In the genomic region with DNA sequence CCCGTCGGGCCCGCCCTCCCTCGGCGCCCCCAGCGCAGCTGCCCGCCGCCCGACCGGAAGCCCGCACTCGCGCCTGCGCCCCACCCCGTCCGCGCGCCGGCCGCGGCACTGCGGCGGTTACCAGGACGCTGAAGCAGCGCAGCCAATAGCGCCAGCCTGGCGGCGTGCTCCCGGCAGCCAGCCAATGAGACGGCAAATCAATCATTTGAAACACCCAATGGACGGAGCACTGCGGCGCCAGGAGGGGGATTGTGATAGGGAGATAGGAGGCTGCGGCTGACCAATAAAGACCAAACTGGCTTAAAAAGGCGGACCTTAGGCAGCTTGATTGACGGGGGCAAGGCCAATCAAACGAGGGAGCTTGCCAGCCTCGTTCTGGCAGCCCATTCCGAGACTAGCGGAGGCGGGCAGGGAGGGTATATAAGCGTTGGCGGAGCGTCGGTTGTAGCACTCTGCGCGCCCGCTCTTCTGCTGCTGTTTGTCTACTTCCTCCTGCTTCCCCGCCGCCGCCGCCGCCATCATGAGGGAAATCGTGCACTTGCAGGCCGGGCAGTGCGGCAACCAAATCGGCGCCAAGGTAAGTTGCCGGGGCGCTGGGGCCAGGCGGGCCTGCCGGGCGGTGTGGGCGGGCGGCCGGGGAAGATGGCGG, we compare ENCODE assay signal across 1 cellular context.
TF ChIP-seq lines count a peak whose summit lies in the region.

A gene (plus strand): TSS at position 447 of the 649 bp plus-strand sequence. CDS start 74 bp downstream, at position 521.

TF ChIP-seq in K562, 482 proteins besides CTCF, POLR2A, EP300 and RAD21 (continued from another document and continues in another):
- TF ChIP-seq, protein P1, sequence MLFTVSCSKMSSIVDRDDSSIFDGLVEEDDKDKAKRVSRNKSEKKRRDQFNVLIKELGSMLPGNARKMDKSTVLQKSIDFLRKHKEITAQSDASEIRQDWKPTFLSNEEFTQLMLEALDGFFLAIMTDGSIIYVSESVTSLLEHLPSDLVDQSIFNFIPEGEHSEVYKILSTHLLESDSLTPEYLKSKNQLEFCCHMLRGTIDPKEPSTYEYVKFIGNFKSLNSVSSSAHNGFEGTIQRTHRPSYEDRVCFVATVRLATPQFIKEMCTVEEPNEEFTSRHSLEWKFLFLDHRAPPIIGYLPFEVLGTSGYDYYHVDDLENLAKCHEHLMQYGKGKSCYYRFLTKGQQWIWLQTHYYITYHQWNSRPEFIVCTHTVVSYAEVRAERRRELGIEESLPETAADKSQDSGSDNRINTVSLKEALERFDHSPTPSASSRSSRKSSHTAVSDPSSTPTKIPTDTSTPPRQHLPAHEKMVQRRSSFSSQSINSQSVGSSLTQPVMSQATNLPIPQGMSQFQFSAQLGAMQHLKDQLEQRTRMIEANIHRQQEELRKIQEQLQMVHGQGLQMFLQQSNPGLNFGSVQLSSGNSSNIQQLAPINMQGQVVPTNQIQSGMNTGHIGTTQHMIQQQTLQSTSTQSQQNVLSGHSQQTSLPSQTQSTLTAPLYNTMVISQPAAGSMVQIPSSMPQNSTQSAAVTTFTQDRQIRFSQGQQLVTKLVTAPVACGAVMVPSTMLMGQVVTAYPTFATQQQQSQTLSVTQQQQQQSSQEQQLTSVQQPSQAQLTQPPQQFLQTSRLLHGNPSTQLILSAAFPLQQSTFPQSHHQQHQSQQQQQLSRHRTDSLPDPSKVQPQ (CRISPR knock-in tag; IDR thresholded peaks at IDR 0.05; ENCODE audit: borderline replicate concordance), result no peak
- TF ChIP-seq ASH1L (IDR thresholded peaks at IDR 0.05; ENCODE audit: borderline replicate concordance, low read depth, partially characterized antibody) (peak; percentile 99), C11orf30 (IDR thresholded peaks at IDR 0.05; ENCODE audit: low read depth) (no peak), SIN3A (IDR thresholded peaks at IDR 0.05; ENCODE audit: borderline replicate concordance in 2 of 2, control insufficient read depth in 1 of 2, low read depth in 2 of 2, low read length in 2 of 2) (peak in 1 of 2 experiments; percentile 70; a peak in 1 of 4 replicates), NFATC3 (IDR thresholded peaks at IDR 0.05) (no peak), CBX8 (IDR thresholded peaks at IDR 0.05; ENCODE audit: borderline replicate concordance, extremely low read depth, low read depth, low read length, poor library complexity, severe bottlenecking) (no peak), ELF2 (CRISPR knock-in tag; IDR thresholded peaks at IDR 0.05) (no peak), ZNF133 (CRISPR knock-in tag; IDR thresholded peaks at IDR 0.05) (no peak), HDAC2 (IDR thresholded peaks at IDR 0.05) (no peak), XRCC4 (IDR thresholded peaks at IDR 0.05; ENCODE audit: extremely low read depth, insufficient read depth, insufficient read length) (no peak), NR2F6 (CRISPR knock-in tag; IDR thresholded peaks at IDR 0.05) (no peak), ZZZ3 (IDR thresholded peaks at IDR 0.05) (no peak), ZNF561 (CRISPR knock-in tag; conservative IDR thresholded peaks at IDR 0.05) (no peak), ZBTB7A (IDR thresholded peaks at IDR 0.05; ENCODE audit: borderline replicate concordance, control insufficient read depth, low read depth, low read length) (no peak), EWSR1 (IDR thresholded peaks at IDR 0.05; ENCODE audit: borderline replicate concordance, low read depth, partially characterized antibody) (no peak), TAF9B (IDR thresholded peaks at IDR 0.05; ENCODE audit: partially characterized antibody) (no peak), JUNB (CRISPR knock-in tag; conservative IDR thresholded peaks at IDR 0.05) (no peak), MTA3 (IDR thresholded peaks at IDR 0.05; ENCODE audit: borderline replicate concordance) (peak; percentile 100), RBM22 (IDR thresholded peaks at IDR 0.05; ENCODE audit: low read depth, low read length, poor library complexity, severe bottlenecking) (peak; percentile 94), ZNF507 (tag; conservative IDR thresholded peaks at IDR 0.05) (no peak), MAFK (IDR thresholded peaks at IDR 0.05; ENCODE audit: low read length) (no peak), FOS (IDR thresholded peaks at IDR 0.05; ENCODE audit: extremely low read depth, insufficient read length) (peak; percentile 100), FOXK1 (CRISPR knock-in tag; IDR thresholded peaks at IDR 0.05; ENCODE audit: borderline replicate concordance) (peak; percentile 41; the same call in 1 of the 2 replicates), RUNX1 (IDR thresholded peaks at IDR 0.05; ENCODE audit: low read depth) (no peak), ZNF239 (CRISPR knock-in tag; IDR thresholded peaks at IDR 0.05) (no peak), NRF1 (conservative IDR thresholded peaks at IDR 0.05 in 1 of 2, IDR thresholded peaks at IDR 0.05 in 1 of 2) (peak; percentile 93 to 95), CBX3 (IDR thresholded peaks at IDR 0.05; ENCODE audit: borderline replicate concordance in 1 of 2, low read length in 2 of 2) (no peak), NR3C1 (CRISPR knock-in tag; IDR thresholded peaks at IDR 0.05) (no peak), PHF21A (IDR thresholded peaks at IDR 0.05; ENCODE audit: borderline replicate concordance, low read depth) (no peak)
- TF ChIP-seq, protein P2, sequence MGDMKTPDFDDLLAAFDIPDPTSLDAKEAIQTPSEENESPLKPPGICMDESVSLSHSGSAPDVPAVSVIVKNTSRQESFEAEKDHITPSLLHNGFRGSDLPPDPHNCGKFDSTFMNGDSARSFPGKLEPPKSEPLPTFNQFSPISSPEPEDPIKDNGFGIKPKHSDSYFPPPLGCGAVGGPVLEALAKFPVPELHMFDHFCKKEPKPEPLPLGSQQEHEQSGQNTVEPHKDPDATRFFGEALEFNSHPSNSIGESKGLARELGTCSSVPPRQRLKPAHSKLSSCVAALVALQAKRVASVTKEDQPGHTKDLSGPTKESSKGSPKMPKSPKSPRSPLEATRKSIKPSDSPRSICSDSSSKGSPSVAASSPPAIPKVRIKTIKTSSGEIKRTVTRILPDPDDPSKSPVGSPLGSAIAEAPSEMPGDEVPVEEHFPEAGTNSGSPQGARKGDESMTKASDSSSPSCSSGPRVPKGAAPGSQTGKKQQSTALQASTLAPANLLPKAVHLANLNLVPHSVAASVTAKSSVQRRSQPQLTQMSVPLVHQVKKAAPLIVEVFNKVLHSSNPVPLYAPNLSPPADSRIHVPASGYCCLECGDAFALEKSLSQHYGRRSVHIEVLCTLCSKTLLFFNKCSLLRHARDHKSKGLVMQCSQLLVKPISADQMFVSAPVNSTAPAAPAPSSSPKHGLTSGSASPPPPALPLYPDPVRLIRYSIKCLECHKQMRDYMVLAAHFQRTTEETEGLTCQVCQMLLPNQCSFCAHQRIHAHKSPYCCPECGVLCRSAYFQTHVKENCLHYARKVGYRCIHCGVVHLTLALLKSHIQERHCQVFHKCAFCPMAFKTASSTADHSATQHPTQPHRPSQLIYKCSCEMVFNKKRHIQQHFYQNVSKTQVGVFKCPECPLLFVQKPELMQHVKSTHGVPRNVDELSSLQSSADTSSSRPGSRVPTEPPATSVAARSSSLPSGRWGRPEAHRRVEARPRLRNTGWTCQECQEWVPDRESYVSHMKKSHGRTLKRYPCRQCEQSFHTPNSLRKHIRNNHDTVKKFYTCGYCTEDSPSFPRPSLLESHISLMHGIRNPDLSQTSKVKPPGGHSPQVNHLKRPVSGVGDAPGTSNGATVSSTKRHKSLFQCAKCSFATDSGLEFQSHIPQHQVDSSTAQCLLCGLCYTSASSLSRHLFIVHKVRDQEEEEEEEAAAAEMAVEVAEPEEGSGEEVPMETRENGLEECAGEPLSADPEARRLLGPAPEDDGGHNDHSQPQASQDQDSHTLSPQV (IDR thresholded peaks at IDR 0.05), result no peak
- TF ChIP-seq, protein P3, sequence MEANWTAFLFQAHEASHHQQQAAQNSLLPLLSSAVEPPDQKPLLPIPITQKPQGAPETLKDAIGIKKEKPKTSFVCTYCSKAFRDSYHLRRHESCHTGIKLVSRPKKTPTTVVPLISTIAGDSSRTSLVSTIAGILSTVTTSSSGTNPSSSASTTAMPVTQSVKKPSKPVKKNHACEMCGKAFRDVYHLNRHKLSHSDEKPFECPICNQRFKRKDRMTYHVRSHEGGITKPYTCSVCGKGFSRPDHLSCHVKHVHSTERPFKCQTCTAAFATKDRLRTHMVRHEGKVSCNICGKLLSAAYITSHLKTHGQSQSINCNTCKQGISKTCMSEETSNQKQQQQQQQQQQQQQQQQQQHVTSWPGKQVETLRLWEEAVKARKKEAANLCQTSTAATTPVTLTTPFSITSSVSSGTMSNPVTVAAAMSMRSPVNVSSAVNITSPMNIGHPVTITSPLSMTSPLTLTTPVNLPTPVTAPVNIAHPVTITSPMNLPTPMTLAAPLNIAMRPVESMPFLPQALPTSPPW (CRISPR knock-in tag; IDR thresholded peaks at IDR 0.05), result no peak
- TF ChIP-seq, protein P4, sequence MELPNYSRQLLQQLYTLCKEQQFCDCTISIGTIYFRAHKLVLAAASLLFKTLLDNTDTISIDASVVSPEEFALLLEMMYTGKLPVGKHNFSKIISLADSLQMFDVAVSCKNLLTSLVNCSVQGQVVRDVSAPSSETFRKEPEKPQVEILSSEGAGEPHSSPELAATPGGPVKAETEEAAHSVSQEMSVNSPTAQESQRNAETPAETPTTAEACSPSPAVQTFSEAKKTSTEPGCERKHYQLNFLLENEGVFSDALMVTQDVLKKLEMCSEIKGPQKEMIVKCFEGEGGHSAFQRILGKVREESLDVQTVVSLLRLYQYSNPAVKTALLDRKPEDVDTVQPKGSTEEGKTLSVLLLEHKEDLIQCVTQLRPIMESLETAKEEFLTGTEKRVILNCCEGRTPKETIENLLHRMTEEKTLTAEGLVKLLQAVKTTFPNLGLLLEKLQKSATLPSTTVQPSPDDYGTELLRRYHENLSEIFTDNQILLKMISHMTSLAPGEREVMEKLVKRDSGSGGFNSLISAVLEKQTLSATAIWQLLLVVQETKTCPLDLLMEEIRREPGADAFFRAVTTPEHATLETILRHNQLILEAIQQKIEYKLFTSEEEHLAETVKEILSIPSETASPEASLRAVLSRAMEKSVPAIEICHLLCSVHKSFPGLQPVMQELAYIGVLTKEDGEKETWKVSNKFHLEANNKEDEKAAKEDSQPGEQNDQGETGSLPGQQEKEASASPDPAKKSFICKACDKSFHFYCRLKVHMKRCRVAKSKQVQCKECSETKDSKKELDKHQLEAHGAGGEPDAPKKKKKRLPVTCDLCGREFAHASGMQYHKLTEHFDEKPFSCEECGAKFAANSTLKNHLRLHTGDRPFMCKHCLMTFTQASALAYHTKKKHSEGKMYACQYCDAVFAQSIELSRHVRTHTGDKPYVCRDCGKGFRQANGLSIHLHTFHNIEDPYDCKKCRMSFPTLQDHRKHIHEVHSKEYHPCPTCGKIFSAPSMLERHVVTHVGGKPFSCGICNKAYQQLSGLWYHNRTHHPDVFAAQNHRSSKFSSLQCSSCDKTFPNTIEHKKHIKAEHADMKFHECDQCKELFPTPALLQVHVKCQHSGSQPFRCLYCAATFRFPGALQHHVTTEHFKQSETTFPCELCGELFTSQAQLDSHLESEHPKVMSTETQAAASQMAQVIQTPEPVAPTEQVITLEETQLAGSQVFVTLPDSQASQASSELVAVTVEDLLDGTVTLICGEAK (IDR thresholded peaks at IDR 0.05), result peak; percentile 69; the same call in 1 of the 2 replicates
- TF ChIP-seq, protein P4 (CRISPR knock-in tag; IDR thresholded peaks at IDR 0.05), result no peak
- TF ChIP-seq, protein P5, sequence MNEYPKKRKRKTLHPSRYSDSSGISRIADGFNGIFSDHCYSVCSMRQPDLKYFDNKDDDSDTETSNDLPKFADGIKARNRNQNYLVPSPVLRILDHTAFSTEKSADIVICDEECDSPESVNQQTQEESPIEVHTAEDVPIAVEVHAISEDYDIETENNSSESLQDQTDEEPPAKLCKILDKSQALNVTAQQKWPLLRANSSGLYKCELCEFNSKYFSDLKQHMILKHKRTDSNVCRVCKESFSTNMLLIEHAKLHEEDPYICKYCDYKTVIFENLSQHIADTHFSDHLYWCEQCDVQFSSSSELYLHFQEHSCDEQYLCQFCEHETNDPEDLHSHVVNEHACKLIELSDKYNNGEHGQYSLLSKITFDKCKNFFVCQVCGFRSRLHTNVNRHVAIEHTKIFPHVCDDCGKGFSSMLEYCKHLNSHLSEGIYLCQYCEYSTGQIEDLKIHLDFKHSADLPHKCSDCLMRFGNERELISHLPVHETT (CRISPR knock-in tag; conservative IDR thresholded peaks at IDR 0.05 in 1 of 2, IDR thresholded peaks at IDR 0.05 in 1 of 2), result 0 out of 4 replicates have a peak, but pooled peaks of 1 of the 2 experiments have one; percentile 2
- TF ChIP-seq, protein P6, sequence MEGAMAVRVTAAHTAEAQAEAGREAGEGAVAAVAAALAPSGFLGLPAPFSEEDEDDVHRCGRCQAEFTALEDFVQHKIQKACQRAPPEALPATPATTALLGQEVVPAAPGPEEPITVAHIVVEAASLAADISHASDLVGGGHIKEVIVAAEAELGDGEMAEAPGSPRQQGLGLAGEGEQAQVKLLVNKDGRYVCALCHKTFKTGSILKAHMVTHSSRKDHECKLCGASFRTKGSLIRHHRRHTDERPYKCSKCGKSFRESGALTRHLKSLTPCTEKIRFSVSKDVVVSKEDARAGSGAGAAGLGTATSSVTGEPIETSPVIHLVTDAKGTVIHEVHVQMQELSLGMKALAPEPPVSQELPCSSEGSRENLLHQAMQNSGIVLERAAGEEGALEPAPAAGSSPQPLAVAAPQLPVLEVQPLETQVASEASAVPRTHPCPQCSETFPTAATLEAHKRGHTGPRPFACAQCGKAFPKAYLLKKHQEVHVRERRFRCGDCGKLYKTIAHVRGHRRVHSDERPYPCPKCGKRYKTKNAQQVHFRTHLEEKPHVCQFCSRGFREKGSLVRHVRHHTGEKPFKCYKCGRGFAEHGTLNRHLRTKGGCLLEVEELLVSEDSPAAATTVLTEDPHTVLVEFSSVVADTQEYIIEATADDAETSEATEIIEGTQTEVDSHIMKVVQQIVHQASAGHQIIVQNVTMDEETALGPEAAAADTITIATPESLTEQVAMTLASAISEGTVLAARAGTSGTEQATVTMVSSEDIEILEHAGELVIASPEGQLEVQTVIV (CRISPR knock-in tag; IDR thresholded peaks at IDR 0.05; ENCODE audit: borderline replicate concordance), result no peak; the same call in 1 of the 2 replicates
